11 cellular contexts compared by ENCODE assay signal in genomic region chr10:111281516-111281915, GRCh38.
DNase-seq lines count a peak whose midpoint lies in the region; ATAC-seq, FAIRE-seq and TF ChIP-seq lines count a peak whose summit lies in the region.
"Had no signal": no experiment of that assay in that cellular context is flagged by ENCODE, and none has a peak within 500 bp of the region (broad histone marks: within the 10 kb centered on the region; RNA-seq: fewer than 3 reads in every experiment).

No MANE protein-coding gene starts in this region.

- TF ChIP-seq EP300 in SK-N-SH (IDR thresholded peaks at IDR 0.05; ENCODE audit: borderline replicate concordance in 1 of 2, low read depth in 1 of 2, low read length in 1 of 2) (no peak), upper lobe of left lung (IDR thresholded peaks at IDR 0.05) (no peak)

- no peak overlapping the region for H3K9ac ChIP-seq in SK-N-SH
- no peak overlapping the region for H3K9ac ChIP-seq in keratinocyte (ENCODE audit: control insufficient read depth, extremely low read depth, insufficient read depth, low read length)

- TF ChIP-seq POLR2A in upper lobe of left lung (IDR thresholded peaks at IDR 0.05), result no peak

- DNase-seq in SK-N-SH (peak; percentile 8), SW480 (ENCODE audit: low spot score) (peak; percentile 7), keratinocyte (ENCODE audit: low read depth, low spot score) (no peak), upper lobe of left lung (no peak), coronary artery (ENCODE audit: low spot score) (no peak)
- no peak for DNase-seq in NK-92 treated with Interleukin-12 subunit alpha and Interleukin-12 subunit beta, amount 100 ng/mL, for 24 hours (lab: John Stamatoyannopoulos, UW)
- DNase-seq: activated naive CD8-positive, alpha-beta T cell treated with anti-CD3 and anti-CD28 coated beads for 36 hours; esophagus squamous epithelium; stimulated activated CD4-positive, alpha-beta T cell treated with anti-CD3 and anti-CD28 coated beads, Interleukin-2, amount 100 ng/mL, for 48 hours had no signal

- no peaks in the 10 kb centered on the region for H3K27me3 ChIP-seq in SK-N-SH (ENCODE audit: insufficient read depth)
- no peaks in the 10 kb centered on the region for H3K27me3 ChIP-seq in keratinocyte (ENCODE audit: control insufficient read depth, extremely low read depth, insufficient read depth, low read length)
- no peaks in the 10 kb centered on the region for H3K27me3 ChIP-seq in upper lobe of left lung
- H3K27me3 ChIP-seq: esophagus squamous epithelium had no signal

- H3K27ac ChIP-seq in SK-N-SH (ENCODE audit: low read depth in 2 of 2, low read length in 1 of 2) (no peak overlapping the region), keratinocyte (ENCODE audit: control insufficient read depth, insufficient read depth, low read length) (no peak overlapping the region), upper lobe of left lung (no peak overlapping the region), coronary artery (no peak overlapping the region)
- H3K27ac ChIP-seq: esophagus squamous epithelium had no signal

- dilution Hi-C loops in keratinocyte (cut with MboI; ENCODE audit: extremely low pct_ligation_motif_present, low sequenced_read_pairs), result no loop called here

- peak; percentile 31 for TF ChIP-seq RAD21 in SK-N-SH (IDR thresholded peaks at IDR 0.05; ENCODE audit: low read length)

- H3K4me2 ChIP-seq in SK-N-SH, result no peak overlapping the region
- H3K4me2 ChIP-seq in keratinocyte (ENCODE audit: control insufficient read depth, extremely low read depth, insufficient read depth, low read depth, low read length), result no peak overlapping the region

- no peaks in the 10 kb centered on the region for H3K9me2 ChIP-seq in SK-N-SH

- H4K20me1 ChIP-seq in SK-N-SH (ENCODE audit: insufficient read depth) (no peaks in the 10 kb centered on the region), keratinocyte (ENCODE audit: control insufficient read depth, extremely low read depth, insufficient read depth, low read length) (no peaks in the 10 kb centered on the region)

- H2AFZ ChIP-seq in SK-N-SH (ENCODE audit: low read depth) (no peak overlapping the region), keratinocyte (ENCODE audit: control insufficient read depth, low read length) (no peak overlapping the region)

- H3K79me2 ChIP-seq in SK-N-SH (ENCODE audit: insufficient read depth), result no peaks in the 10 kb centered on the region
- H3K79me2 ChIP-seq in keratinocyte (ENCODE audit: control insufficient read depth, insufficient read depth, low read length), result no peaks in the 10 kb centered on the region

- H3K9me3 ChIP-seq in SK-N-SH (no peaks in the 10 kb centered on the region), keratinocyte (ENCODE audit: control insufficient read depth, low read depth, low read length) (no peaks in the 10 kb centered on the region), upper lobe of left lung (no peaks in the 10 kb centered on the region)
- H3K9me3 ChIP-seq: esophagus squamous epithelium had no signal

- ATAC-seq in SK-N-SH treated with all-trans-retinoic acid at 6 μM for 48 hours (no peak), upper lobe of left lung (ENCODE audit: low FRiP score in 2 of 2) (no peak), HG02884 (IDR thresholded peaks at IDR 0.05; ENCODE audit: unreplicated experiment) (no peak)

- no peak for TF ChIP-seq CTCF in SK-N-SH (IDR thresholded peaks at IDR 0.05)
- TF ChIP-seq CTCF in keratinocyte (optimal IDR thresholded peaks at IDR 0.05 in 1 of 3, IDR thresholded peaks at IDR 0.05 in 1 of 3, conservative IDR thresholded peaks at IDR 0.05 in 1 of 3; ENCODE audit: extremely low read depth in 1 of 3, insufficient read depth in 2 of 3, low read length in 3 of 3), result peak; percentile 18 to 42 (median 22)
- peak in 4 of 6 experiments; percentile 10 to 27 (median 20) for TF ChIP-seq CTCF in upper lobe of left lung (IDR thresholded peaks at IDR 0.05)
- no peak for TF ChIP-seq CTCF in coronary artery (IDR thresholded peaks at IDR 0.05)

- H3K4me1 ChIP-seq in SK-N-SH (ENCODE audit: control insufficient read depth in 1 of 2, insufficient read depth in 2 of 2, low read depth in 1 of 2, low read length in 1 of 2) (no peaks in the 10 kb centered on the region), keratinocyte (ENCODE audit: control insufficient read depth, extremely low read depth, insufficient read depth, low read length) (no peaks in the 10 kb centered on the region), upper lobe of left lung (no peaks in the 10 kb centered on the region)
- H3K4me1 ChIP-seq: esophagus squamous epithelium had no signal

- CTCF ChIA-PET in SK-N-SH (lab: Yijun Ruan, JAX), result interaction anchor here (0.8 to 1.1 kb wide), 4 partner anchors 11 to 316 kb away, joined by 3 to 5 read pairs (median 3); partner anchors contain the start of gene ADRA2A

- FAIRE-seq in keratinocyte (lab: Jason Lieb, UNC), result no peak

- no peaks in the 10 kb centered on the region for H3K9me1 ChIP-seq in keratinocyte (ENCODE audit: control insufficient read depth, extremely low read depth, insufficient read depth, low read length)

- POLR2A ChIA-PET in SK-N-SH (lab: Yijun Ruan, JAX), result no interaction called here

- 28% methylated on average over 4 of the region's 4 CpGs for WGBS in SK-N-SH (ENCODE audit: low lambda C conversion rate)
- 10 to 19% methylated on average over 4 of the region's 4 CpGs for WGBS in upper lobe of left lung, 2 donors

- H3F3A ChIP-seq in SK-N-SH (replicated peaks; ENCODE audit: insufficient read depth), result no peaks in the 10 kb centered on the region

- H3K36me3 ChIP-seq in SK-N-SH (replicated peaks in 1 of 2; ENCODE audit: control insufficient read depth in 1 of 2, insufficient read depth in 2 of 2, low read length in 1 of 2) (no peaks in the 10 kb centered on the region), keratinocyte (ENCODE audit: control insufficient read depth in 2 of 2, extremely low read depth in 1 of 2, insufficient read depth in 2 of 2, low read length in 2 of 2) (no peaks in the 10 kb centered on the region), upper lobe of left lung (no peaks in the 10 kb centered on the region)
- H3K36me3 ChIP-seq: esophagus squamous epithelium had no signal

- H3K4me3 ChIP-seq in SK-N-SH (ENCODE audit: low read depth in 2 of 2, low read length in 1 of 2), result no peak overlapping the region
- no peak overlapping the region for H3K4me3 ChIP-seq in keratinocyte (ENCODE audit: control insufficient read depth in 2 of 3, extremely low read depth in 1 of 3, insufficient read depth in 2 of 3, low read depth in 1 of 3, low read length in 3 of 3)
- no peak overlapping the region for H3K4me3 ChIP-seq in upper lobe of left lung
- no peak overlapping the region for H3K4me3 ChIP-seq in coronary artery
- H3K4me3 ChIP-seq: esophagus squamous epithelium had no signal

TF ChIP-seq in SK-N-SH, 30 proteins besides CTCF, POLR2A, EP300 and RAD21 (continues in another document):
- no peak for TF ChIP-seq FOXJ3 (CRISPR knock-in tag; IDR thresholded peaks at IDR 0.05)
- TF ChIP-seq SMC3 (IDR thresholded peaks at IDR 0.05; ENCODE audit: low read depth, low read length), result no peak
- TF ChIP-seq MAX (IDR thresholded peaks at IDR 0.05; ENCODE audit: low read depth), result no peak
- no peak for TF ChIP-seq PBX3 (IDR thresholded peaks at IDR 0.05)
- TF ChIP-seq SIN3A (IDR thresholded peaks at IDR 0.05; ENCODE audit: borderline replicate concordance, low read depth, low read length), result no peak

TF ChIP-seq in SK-N-SH treated with all-trans-retinoic acid at 6 μM for 48 hours, 23 proteins besides CTCF, POLR2A, EP300 and RAD21:
- TF ChIP-seq GLIS3 (CRISPR knock-in tag; IDR thresholded peaks at IDR 0.05) (no peak), ESRRG (CRISPR knock-in tag; IDR thresholded peaks at IDR 0.05) (no peak), ISL1 (CRISPR knock-in tag; IDR thresholded peaks at IDR 0.05) (no peak), CSDC2 (CRISPR knock-in tag; IDR thresholded peaks at IDR 0.05) (no peak), OSR1 (CRISPR knock-in tag; IDR thresholded peaks at IDR 0.05) (no peak), PATZ1 (CRISPR knock-in tag; IDR thresholded peaks at IDR 0.05; ENCODE audit: borderline replicate concordance) (no peak), ZNF565 (CRISPR knock-in tag; conservative IDR thresholded peaks at IDR 0.05; ENCODE audit: low read depth) (no peak), PPARA (CRISPR knock-in tag; IDR thresholded peaks at IDR 0.05; ENCODE audit: borderline replicate concordance) (no peak), ZFP30 (CRISPR knock-in tag; IDR thresholded peaks at IDR 0.05) (no peak), SNAI2 (CRISPR knock-in tag; IDR thresholded peaks at IDR 0.05) (no peak)

Comparison
In these comparisons a context has a peak if more than half of its experiments do, and no peak if none do; other contexts are left out.
1. DNase-seq: peak in SK-N-SH (single experiment) and SW480 (single experiment); none in keratinocyte (single experiment), upper lobe of left lung (0 of 2), NK-92 treated with Interleukin-12 subunit alpha and Interleukin-12 subunit beta, amount 100 ng/mL, for 24 hours (single experiment) and coronary artery (single experiment).
2. CTCF ChIP-seq: peak in keratinocyte (3 of 3) and upper lobe of left lung (4 of 6); none in SK-N-SH (single experiment) and coronary artery (single experiment).